Comparison of ENCODE assay signal across 21 cellular contexts in genomic region chr9:110251212-110251611, GRCh38. TPM values are rescaled to one million over a fixed set of nuclear protein-coding genes. Genes with fewer than 3 reads are reported as not detected.
"Had no signal": no experiment of that assay in that cellular context is flagged by ENCODE, and none has a peak within 500 bp of the region (broad histone marks: within the 10 kb centered on the region; RNA-seq: fewer than 3 reads in every experiment).

No MANE protein-coding gene starts in this region.

- H3K27ac ChIP-seq: breast epithelium, coronary artery, gastroesophageal sphincter, heart left ventricle, ovary had no signal

- H3K27me3 ChIP-seq: breast epithelium, gastroesophageal sphincter, heart left ventricle, ovary had no signal

- ATAC-seq: gastroesophageal sphincter; heart left ventricle; left ventricle myocardium superior; mucosa of descending colon; sciatic nerve; stimulated activated memory B cell treated with anti-CD40 and anti-IgM and Interleukin-4, amounts not matched to agents 10 μg/mL and 1 μg/mL and 100 μg/mL, for 72 hours; WTC11 had no signal

- H3K4me3 Mint-ChIP-seq: activated CD4-positive, alpha-beta memory T cell treated with anti-CD3 and anti-CD28 coated beads for 36 hours; activated naive CD4-positive, alpha-beta T cell treated with anti-CD3 and anti-CD28 coated beads, Interleukin-2, amount 50 U/mL, for 24 hours; memory B cell; naive B cell; WTC11 had no signal

- H3K27ac Mint-ChIP-seq: activated CD4-positive, alpha-beta memory T cell treated with anti-CD3 and anti-CD28 coated beads for 36 hours; naive B cell had no signal

- H3K4me3 ChIP-seq: breast epithelium, coronary artery, gastroesophageal sphincter, heart left ventricle, mucosa of descending colon, ovary had no signal

- H3K9me3 ChIP-seq: breast epithelium, gastroesophageal sphincter, heart left ventricle, mucosa of descending colon, ovary had no signal

- DNase-seq: activated CD4-positive, alpha-beta memory T cell treated with anti-CD3 and anti-CD28 coated beads for 36 hours; activated CD4-positive, alpha-beta T cell treated with anti-CD3 and anti-CD28 coated beads for 4 hours; activated gamma-delta T cell; activated T-cell treated with anti-CD3 and anti-CD28 coated beads, Interleukin-2, amount 50 U/mL, for 48 hours; heart left ventricle; left ventricle myocardium superior; mucosa of descending colon; naive B cell; ovary; stimulated activated CD4-positive, alpha-beta T cell treated with anti-CD3 and anti-CD28 coated beads, Interleukin-4, amount 100 ng/mL, for 4 hours; SW 1271 had no signal

- H3K27me3 Mint-ChIP-seq: activated CD4-positive, alpha-beta memory T cell treated with anti-CD3 and anti-CD28 coated beads for 36 hours; activated naive CD4-positive, alpha-beta T cell treated with anti-CD3 and anti-CD28 coated beads, Interleukin-2, amount 50 U/mL, for 24 hours; memory B cell; naive B cell; stimulated activated memory B cell treated with anti-CD40 and anti-IgM and Interleukin-4, amounts not matched to agents 10 μg/mL and 1 μg/mL and 100 μg/mL, for 72 hours had no signal

- H3K9me3 Mint-ChIP-seq: activated CD4-positive, alpha-beta memory T cell treated with anti-CD3 and anti-CD28 coated beads for 36 hours; activated naive CD4-positive, alpha-beta T cell treated with anti-CD3 and anti-CD28 coated beads, Interleukin-2, amount 50 U/mL, for 24 hours; memory B cell; naive B cell; stimulated activated memory B cell treated with anti-CD40 and anti-IgM and Interleukin-4, amounts not matched to agents 10 μg/mL and 1 μg/mL and 100 μg/mL, for 72 hours; WTC11 had no signal

- H3K36me3 Mint-ChIP-seq: naive B cell had no signal

- FAIRE-seq: astrocyte had no signal

- H3K36me3 ChIP-seq: breast epithelium, ovary had no signal

RNA-seq across cellular contexts. Expression of gene C9orf152, which starts 43.3 kb away (rescaled TPM):
- total RNA-seq: activated CD4-positive, alpha-beta memory T cell treated with anti-CD3 and anti-CD28 coated beads for 36 hours; heart left ventricle; left ventricle myocardium superior; pulmonary artery endothelial cell; sciatic nerve; WTC11 had no signal
- polyA plus RNA-seq: heart left ventricle had no signal
